Comparison of ENCODE assay signal across 24 cellular contexts in genomic region chr1:185308126-185308525, GRCh38. TPM values are rescaled to one million over a fixed set of nuclear protein-coding genes. Genes with fewer than 3 reads are reported as not detected.
A peak's percentile ranks its signal among the peaks of the same experiment; 100 is the strongest.
DNase-seq lines count a peak whose midpoint lies in the region; ATAC-seq and TF ChIP-seq lines count a peak whose summit lies in the region.
"Had no signal": no experiment of that assay in that cellular context is flagged by ENCODE, and none has a peak within 500 bp of the region (broad histone marks: within the 10 kb centered on the region; RNA-seq: fewer than 3 reads in every experiment).

No MANE protein-coding gene starts in this region.

- H3K36me3 ChIP-seq in CD4-positive, CD25-positive, alpha-beta regulatory T cell (ENCODE audit: control insufficient read depth, insufficient read depth, low read length): peaks cover 82% of the 10 kb centered on the region

- H3K27me3 Mint-ChIP-seq in CD4-positive, CD25-positive, alpha-beta regulatory T cell: peaks cover 5% of the 10 kb centered on the region
- H3K27me3 Mint-ChIP-seq in Calu3 (ENCODE audit: unreplicated experiment) (no peaks in the 10 kb centered on the region), natural killer cell (ENCODE audit: low read depth in 2 of 2) (no peaks in the 10 kb centered on the region)
- no peaks in the 10 kb centered on the region for H3K27me3 Mint-ChIP-seq in activated T-helper 17 cell treated with anti-CD3 and anti-CD28 coated beads, Interleukin-2, amount 50 U/mL, for 72 hours
- H3K27me3 Mint-ChIP-seq: B cell had no signal

- peak overlapping the region; percentile 16 for H3K27ac ChIP-seq in CD4-positive, CD25-positive, alpha-beta regulatory T cell (ENCODE audit: insufficient read depth, low read length, poor library complexity, severe bottlenecking)
- H3K27ac ChIP-seq: C4-2B, HL-60, PC-9, SJCRH30 had no signal

- TF ChIP-seq CTCF in Calu3 (IDR thresholded peaks at IDR 0.05; ENCODE audit: unreplicated experiment) (no peak), natural killer cell (IDR thresholded peaks at IDR 0.05) (no peak)

- H3K4me3 ChIP-seq in CD4-positive, CD25-positive, alpha-beta regulatory T cell (ENCODE audit: low read depth, low read length): no peak overlapping the region
- H3K4me3 ChIP-seq: PC-9, SJCRH30 had no signal

- peak overlapping the region in 1 of 3 donors; percentile 24 for H3K27ac Mint-ChIP-seq in CD4-positive, CD25-positive, alpha-beta regulatory T cell
- H3K27ac Mint-ChIP-seq in Calu3 (ENCODE audit: unreplicated experiment) (peak overlapping the region; percentile 59), natural killer cell (peak overlapping the region; percentile 60 to 77)
- peak overlapping the region; percentile 72 for H3K27ac Mint-ChIP-seq in activated T-helper 17 cell treated with anti-CD3 and anti-CD28 coated beads, Interleukin-2, amount 50 U/mL, for 72 hours
- H3K27ac Mint-ChIP-seq: B cell had no signal

- no peaks in the 10 kb centered on the region for H3K9me3 Mint-ChIP-seq in CD4-positive, CD25-positive, alpha-beta regulatory T cell
- no peaks in the 10 kb centered on the region for H3K9me3 Mint-ChIP-seq in Calu3 (ENCODE audit: low read depth, unreplicated experiment)
- no peaks in the 10 kb centered on the region for H3K9me3 Mint-ChIP-seq in activated T-helper 17 cell treated with anti-CD3 and anti-CD28 coated beads, Interleukin-2, amount 50 U/mL, for 72 hours
- no peaks in the 10 kb centered on the region for H3K9me3 Mint-ChIP-seq in natural killer cell

- CTCF ChIA-PET in Calu3 (lab: Charles Lee): no interaction called here

- no peak for ATAC-seq in CD4-positive, CD25-positive, alpha-beta regulatory T cell (ENCODE audit: low read depth in 2 of 2)
- ATAC-seq in activated T-helper 17 cell treated with anti-CD3 and anti-CD28 coated beads, Interleukin-2, amount 50 U/mL, for 72 hours (replicated peaks): no peak
- ATAC-seq in natural killer cell: no peak
- ATAC-seq in GM19467 (IDR thresholded peaks at IDR 0.05; ENCODE audit: unreplicated experiment): no peak
- ATAC-seq: HCT116, Right ventricle myocardium inferior, SK-N-SH treated with all-trans-retinoic acid at 6 μM for 48 hours had no signal

- no peaks in the 10 kb centered on the region for H3K9me3 ChIP-seq in CD4-positive, CD25-positive, alpha-beta regulatory T cell (ENCODE audit: control insufficient read depth in 2 of 2, low read length in 2 of 2)
- H3K9me3 ChIP-seq: SJCRH30 had no signal

- DNase-seq in CD4-positive, CD25-positive, alpha-beta regulatory T cell: no peak
- DNase-seq in Calu3 (no peak), natural killer cell (no peak), NCI-H2107 treated with DMSO at 0.1 percent for 48 hours (lab: John Stamatoyannopoulos, UW; ENCODE audit: unreplicated experiment) (no peak), occipital lobe (lab: John Stamatoyannopoulos, UW) (no peak)
- DNase-seq: Karpas-422; MV-4-11; NCI-H1105 treated with DMSO at 0.1 percent for 48 hours; NCI-H146; NCI-H2029; NCI-H446 treated with DMSO at 0.1 percent for 48 hours; NCI-H526; NCI-H82; NK-92 treated with Interleukin-12 subunit alpha and Interleukin-12 subunit beta, amount 100 ng/mL, for 24 hours; PC-9; SJCRH30 had no signal

- H3K27me3 ChIP-seq in CD4-positive, CD25-positive, alpha-beta regulatory T cell (ENCODE audit: control insufficient read depth, insufficient read depth, low read length): no peaks in the 10 kb centered on the region
- H3K27me3 ChIP-seq: SJCRH30 had no signal

- peaks cover 35 to 60% (median 38%) of the 10 kb centered on the region in 4 donors for H3K4me1 Mint-ChIP-seq in CD4-positive, CD25-positive, alpha-beta regulatory T cell
- H3K4me1 Mint-ChIP-seq in Calu3 (ENCODE audit: low read depth, unreplicated experiment): peaks cover 17% of the 10 kb centered on the region
- peaks cover 20% of the 10 kb centered on the region for H3K4me1 Mint-ChIP-seq in activated T-helper 17 cell treated with anti-CD3 and anti-CD28 coated beads, Interleukin-2, amount 50 U/mL, for 72 hours
- H3K4me1 Mint-ChIP-seq in natural killer cell: peaks cover 35 to 72% of the 10 kb centered on the region in 2 donors

- H3K36me3 Mint-ChIP-seq in CD4-positive, CD25-positive, alpha-beta regulatory T cell: peaks cover 49% of the 10 kb centered on the region
- H3K36me3 Mint-ChIP-seq in Calu3 (ENCODE audit: insufficient read depth, unreplicated experiment) (peaks cover 46% of the 10 kb centered on the region), natural killer cell (peaks cover 50% of the 10 kb centered on the region)
- peaks cover 100% of the 10 kb centered on the region for H3K36me3 Mint-ChIP-seq in activated T-helper 17 cell treated with anti-CD3 and anti-CD28 coated beads, Interleukin-2, amount 50 U/mL, for 72 hours (ENCODE audit: low read depth)

- no TSS peak for BruUV-seq in Calu3 (replicated peaks; lab: Mats Ljungman, UMichigan)

- peak overlapping the region in 1 of 4 donors; percentile 5 for H3K4me3 Mint-ChIP-seq in CD4-positive, CD25-positive, alpha-beta regulatory T cell
- no peak overlapping the region for H3K4me3 Mint-ChIP-seq in Calu3 (ENCODE audit: low read depth, unreplicated experiment)
- no peak overlapping the region for H3K4me3 Mint-ChIP-seq in activated T-helper 17 cell treated with anti-CD3 and anti-CD28 coated beads, Interleukin-2, amount 50 U/mL, for 72 hours
- peak overlapping the region; percentile 54 for H3K4me3 Mint-ChIP-seq in natural killer cell
- H3K4me3 Mint-ChIP-seq: B cell had no signal

- peaks cover 32% of the 10 kb centered on the region for H3K4me1 ChIP-seq in CD4-positive, CD25-positive, alpha-beta regulatory T cell (ENCODE audit: control insufficient read depth, insufficient read depth, low read length, poor library complexity, severe bottlenecking)
- H3K4me1 ChIP-seq: SJCRH30 had no signal

- intact Hi-C loops in Calu3 (cut with micrococcal nuclease; ENCODE audit: unreplicated experiment) (no loop called here), natural killer cell (cut with micrococcal nuclease) (no loop called here)

RNA-seq across cellular contexts. Expression of gene IVNS1ABP, which starts 8.9 kb away (rescaled TPM):
- total RNA-seq in CD4-positive, CD25-positive, alpha-beta regulatory T cell: 373 TPM
- polyA plus RNA-seq in CD4-positive, CD25-positive, alpha-beta regulatory T cell: 10 to 100 TPM; 66.9 to 95.2 (median 79.9) TPM
- 121 and 135 TPM in 2 replicates for total RNA-seq in Calu3 (2022)
- total RNA-seq in activated T-helper 17 cell treated with anti-CD3 and anti-CD28 coated beads, Interleukin-2, amount 50 U/mL, for 72 hours: 100 to 1,000 TPM; 215 to 269 TPM
- 100 to 1,000 TPM; 250 to 394 (median 299) TPM for total RNA-seq in natural killer cell
- total RNA-seq in occipital lobe: 249 TPM
